ENCODE assay signal across 13 cellular contexts in the genomic region with DNA sequence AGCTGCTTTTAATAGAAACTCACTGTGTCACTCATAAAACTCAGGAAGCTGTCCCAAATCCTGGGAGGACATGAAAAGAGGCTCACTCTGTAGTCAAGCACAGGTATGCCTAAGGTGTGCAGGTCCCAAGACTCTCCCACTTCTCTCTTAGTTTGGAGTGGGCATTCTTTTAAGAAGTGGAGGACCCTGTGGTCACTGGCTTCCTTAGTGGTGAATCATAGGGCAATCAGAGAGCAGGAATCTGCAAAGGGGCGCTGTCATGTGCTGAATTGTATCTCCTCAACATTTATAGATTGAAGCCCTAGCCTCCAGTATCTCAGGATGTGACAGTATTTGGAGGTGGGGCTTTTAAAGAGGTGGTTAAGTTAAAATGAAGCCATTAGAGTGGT. TPM values are rescaled to one million over a fixed set of nuclear protein-coding genes. Genes with fewer than 3 reads are reported as not detected.
DNase-seq lines count a peak whose midpoint lies in the region; ATAC-seq and TF ChIP-seq lines count a peak whose summit lies in the region.
"Had no signal": no experiment of that assay in that cellular context is flagged by ENCODE, and none has a peak within 500 bp of the region (broad histone marks: within the 10 kb centered on the region; RNA-seq: fewer than 3 reads in every experiment).

No MANE protein-coding gene starts in this region.

- H3K4me3 ChIP-seq in CD4-positive, CD25-positive, alpha-beta regulatory T cell (ENCODE audit: low read depth, low read length) = peak overlapping the region; percentile 54
- H3K4me3 ChIP-seq in left lung = no peak overlapping the region
- H3K4me3 ChIP-seq: gastroesophageal sphincter, suprapubic skin had no signal

- peaks cover 11% of the 10 kb centered on the region for H3K27me3 Mint-ChIP-seq in CD4-positive, CD25-positive, alpha-beta regulatory T cell
- no peaks in the 10 kb centered on the region for H3K27me3 Mint-ChIP-seq in activated naive CD8-positive, alpha-beta T cell treated with anti-CD3 and anti-CD28 coated beads, Interleukin-2, amount 50 U/mL, for 24 hours
- H3K27me3 Mint-ChIP-seq in chondrocyte (ENCODE audit: low read depth) = no peaks in the 10 kb centered on the region

- no peaks in the 10 kb centered on the region for H3K9me3 ChIP-seq in CD4-positive, CD25-positive, alpha-beta regulatory T cell (ENCODE audit: control insufficient read depth in 2 of 2, low read length in 2 of 2)
- H3K9me3 ChIP-seq in left lung = no peaks in the 10 kb centered on the region
- H3K9me3 ChIP-seq: gastroesophageal sphincter, suprapubic skin had no signal

- H3K27ac ChIP-seq in CD4-positive, CD25-positive, alpha-beta regulatory T cell (ENCODE audit: insufficient read depth, low read length, poor library complexity, severe bottlenecking) = peak overlapping the region; percentile 59
- no peak overlapping the region for H3K27ac ChIP-seq in left lung
- H3K27ac ChIP-seq: gastroesophageal sphincter, suprapubic skin had no signal

- H3K4me3 Mint-ChIP-seq in CD4-positive, CD25-positive, alpha-beta regulatory T cell = peak overlapping the region; percentile 6 to 79 (median 65)
- no peak overlapping the region for H3K4me3 Mint-ChIP-seq in activated naive CD8-positive, alpha-beta T cell treated with anti-CD3 and anti-CD28 coated beads, Interleukin-2, amount 50 U/mL, for 24 hours
- H3K4me3 Mint-ChIP-seq in chondrocyte (ENCODE audit: unreplicated experiment) = no peak overlapping the region
- H3K4me3 Mint-ChIP-seq: nephron had no signal

- H3K36me3 ChIP-seq in CD4-positive, CD25-positive, alpha-beta regulatory T cell (ENCODE audit: control insufficient read depth, insufficient read depth, low read length) = no peaks in the 10 kb centered on the region
- no peaks in the 10 kb centered on the region for H3K36me3 ChIP-seq in left lung
- H3K36me3 ChIP-seq: gastroesophageal sphincter, suprapubic skin had no signal

- no peaks in the 10 kb centered on the region for H3K27me3 ChIP-seq in CD4-positive, CD25-positive, alpha-beta regulatory T cell (ENCODE audit: control insufficient read depth, insufficient read depth, low read length)
- H3K27me3 ChIP-seq in left lung = no peaks in the 10 kb centered on the region
- H3K27me3 ChIP-seq: gastroesophageal sphincter, suprapubic skin had no signal

- no peak for TF ChIP-seq CTCF in left lung (IDR thresholded peaks at IDR 0.05)
- no peak for TF ChIP-seq CTCF in chondrocyte (IDR thresholded peaks at IDR 0.05)

- peak in 1 of 3 donors; percentile 32 for DNase-seq in CD4-positive, CD25-positive, alpha-beta regulatory T cell
- peak; percentile 88 for DNase-seq in HT1080 (ENCODE audit: low read depth)
- DNase-seq in activated naive CD8-positive, alpha-beta T cell treated with anti-CD3 and anti-CD28 coated beads, Interleukin-2, amount 50 U/mL, for 24 hours = no peak
- DNase-seq in left lung = no peak
- DNase-seq in iPS-NIHi7 (ENCODE audit: extremely low spot score) = no peak
- DNase-seq in chondrocyte (ENCODE audit: low spot score) = no peak
- DNase-seq in left lobe of liver (ENCODE audit: low spot score) = no peak
- DNase-seq in stimulated activated CD4-positive, alpha-beta T cell treated with anti-CD3 and anti-CD28 coated beads, Interleukin-2, amount 100 ng/mL, for 24 hours = no peak
- DNase-seq: kidney glomerular epithelial cell had no signal

- peaks cover 10 to 40% (median 22%) of the 10 kb centered on the region in 4 donors for H3K4me1 Mint-ChIP-seq in CD4-positive, CD25-positive, alpha-beta regulatory T cell
- peaks cover 21% of the 10 kb centered on the region for H3K4me1 Mint-ChIP-seq in activated naive CD8-positive, alpha-beta T cell treated with anti-CD3 and anti-CD28 coated beads, Interleukin-2, amount 50 U/mL, for 24 hours
- H3K4me1 Mint-ChIP-seq in chondrocyte (ENCODE audit: low read depth) = peaks cover 2% of the 10 kb centered on the region

- peaks cover 23% of the 10 kb centered on the region for H3K36me3 Mint-ChIP-seq in CD4-positive, CD25-positive, alpha-beta regulatory T cell
- peaks cover 4% of the 10 kb centered on the region for H3K36me3 Mint-ChIP-seq in activated naive CD8-positive, alpha-beta T cell treated with anti-CD3 and anti-CD28 coated beads, Interleukin-2, amount 50 U/mL, for 24 hours (ENCODE audit: low read depth)
- H3K36me3 Mint-ChIP-seq in chondrocyte (ENCODE audit: low read depth) = no peaks in the 10 kb centered on the region

- H3K27ac Mint-ChIP-seq in CD4-positive, CD25-positive, alpha-beta regulatory T cell = peak overlapping the region; percentile 90 to 97 (median 95)
- peak overlapping the region; percentile 39 for H3K27ac Mint-ChIP-seq in activated naive CD8-positive, alpha-beta T cell treated with anti-CD3 and anti-CD28 coated beads, Interleukin-2, amount 50 U/mL, for 24 hours
- no peak overlapping the region for H3K27ac Mint-ChIP-seq in chondrocyte (ENCODE audit: unreplicated experiment)

- H3K4me1 ChIP-seq in CD4-positive, CD25-positive, alpha-beta regulatory T cell (ENCODE audit: control insufficient read depth, insufficient read depth, low read length, poor library complexity, severe bottlenecking) = peaks cover 24% of the 10 kb centered on the region
- H3K4me1 ChIP-seq in left lung = peaks cover 0 to 7% of the 10 kb centered on the region in 2 donors
- H3K4me1 ChIP-seq: gastroesophageal sphincter, suprapubic skin had no signal

- H3K9me3 Mint-ChIP-seq in CD4-positive, CD25-positive, alpha-beta regulatory T cell = peaks cover 0 to 16% (median 4%) of the 10 kb centered on the region in 7 donors
- H3K9me3 Mint-ChIP-seq in activated naive CD8-positive, alpha-beta T cell treated with anti-CD3 and anti-CD28 coated beads, Interleukin-2, amount 50 U/mL, for 24 hours = peaks cover 17% of the 10 kb centered on the region
- H3K9me3 Mint-ChIP-seq in chondrocyte (ENCODE audit: low read depth) = no peaks in the 10 kb centered on the region

- intact Hi-C loops in left lung (cut with DNase I) = no loop called here

- peak; percentile 33 to 40 for ATAC-seq in CD4-positive, CD25-positive, alpha-beta regulatory T cell (ENCODE audit: low read depth in 2 of 2)
- ATAC-seq in activated naive CD8-positive, alpha-beta T cell treated with anti-CD3 and anti-CD28 coated beads, Interleukin-2, amount 50 U/mL, for 24 hours = no peak
- ATAC-seq in left lung (peak; percentile 87), left lobe of liver (no peak)
- ATAC-seq: gastroesophageal sphincter, sciatic nerve had no signal

RNA-seq across cellular contexts. Expression of gene ZBTB38, which starts 47.2 kb away (rescaled TPM):
- total RNA-seq in CD4-positive, CD25-positive, alpha-beta regulatory T cell = 75.7 TPM
- polyA plus RNA-seq in CD4-positive, CD25-positive, alpha-beta regulatory T cell = 100 to 1,000 TPM in 2 of 4 donors, 10 to 100 TPM in 2; 65.0 to 148 (median 116) TPM
- total RNA-seq in HT1080 (2014; rRNA removed; shearing (Covaris generic)) = 225 and 266 TPM in 2 replicates
- polyA plus RNA-seq in HT1080 (2015; cell fraction: cytosol; rRNA removed) = 155 and 233 TPM in 2 replicates
- polyA plus RNA-seq in HT1080 (2015; cell fraction: nucleus; rRNA removed) = 268 and 276 TPM in 2 replicates
- total RNA-seq in left lung (10 to 100 TPM; 84.0 to 91.4 TPM), chondrocyte (50.4 to 71.1 TPM (median 64.6 TPM) in 3 replicates), left lobe of liver (26.6 TPM)

Comparison
In these comparisons a context has a peak if more than half of its experiments do, and no peak if none do; other contexts are left out.
1. ATAC-seq: peak in CD4-positive, CD25-positive, alpha-beta regulatory T cell (2 of 2) and left lung (single experiment); none in activated naive CD8-positive, alpha-beta T cell treated with anti-CD3 and anti-CD28 coated beads, Interleukin-2, amount 50 U/mL, for 24 hours (single experiment) and left lobe of liver (single experiment).
2. H3K4me3 Mint-ChIP-seq: peak in CD4-positive, CD25-positive, alpha-beta regulatory T cell (4 of 4); none in activated naive CD8-positive, alpha-beta T cell treated with anti-CD3 and anti-CD28 coated beads, Interleukin-2, amount 50 U/mL, for 24 hours (single experiment) and chondrocyte (single experiment).